In the genomic region with DNA sequence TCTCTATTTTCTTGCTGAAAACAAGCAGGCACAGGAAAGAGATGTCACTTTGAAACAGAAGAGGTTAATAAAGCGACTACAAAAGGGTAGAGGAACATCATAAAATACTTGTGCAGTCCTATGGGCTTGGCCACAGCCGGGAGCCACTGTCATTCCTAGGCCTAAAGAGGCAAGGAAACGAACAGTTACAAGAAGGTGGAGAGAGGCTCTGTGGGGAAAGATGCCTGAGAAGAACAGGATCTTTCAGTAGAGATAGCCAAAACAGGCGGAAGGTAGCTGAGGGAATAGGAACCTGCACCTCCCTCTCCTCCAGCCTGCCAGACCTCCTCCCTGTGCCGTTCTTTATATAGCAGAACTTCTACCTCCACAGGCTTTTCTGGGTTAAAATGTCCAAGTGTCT, we compare ENCODE assay signal across 23 cellular contexts. TPM values are rescaled to one million over a fixed set of nuclear protein-coding genes. Genes with fewer than 3 reads are reported as not detected.
"Had no signal": no experiment of that assay in that cellular context is flagged by ENCODE, and none has a peak within 500 bp of the region (broad histone marks: within the 10 kb centered on the region; RNA-seq: fewer than 3 reads in every experiment).

No MANE protein-coding gene starts in this region.

- H3K9me3 ChIP-seq: gastroesophageal sphincter, left lung, ovary, psoas muscle, sigmoid colon, suprapubic skin had no signal

- H3K27me3 ChIP-seq: foreskin keratinocyte, gastroesophageal sphincter, left lung, ovary, sigmoid colon, suprapubic skin had no signal

- H3K27me3 Mint-ChIP-seq: dendritic cell treated with granulocyte-macrophage colony-stimulating factor and Interleukin-4, amounts not matched to agents 40 ng/mL and 50 ng/mL, for 4 days; stimulated activated naive CD8-positive, alpha-beta T cell treated with anti-CD3 and anti-CD28 coated beads, Interleukin-15, amount 100 ng/mL, for 72 hours; type B pancreatic cell had no signal

- H3K4me1 Mint-ChIP-seq: endodermal cell had no signal

- H3K4me1 ChIP-seq: foreskin keratinocyte, gastroesophageal sphincter, left lung, psoas muscle, sigmoid colon, suprapubic skin had no signal

- ATAC-seq: esophagus mucosa; foreskin keratinocyte; gastroesophageal sphincter; left lung; naive thymus-derived CD8-positive, alpha-beta T cell; psoas muscle; right cardiac atrium; stimulated activated naive CD8-positive, alpha-beta T cell treated with anti-CD3 and anti-CD28 coated beads, Interleukin-15, amount 100 ng/mL, for 72 hours had no signal

- H3K9me3 Mint-ChIP-seq: dendritic cell treated with granulocyte-macrophage colony-stimulating factor and Interleukin-4, amounts not matched to agents 40 ng/mL and 50 ng/mL, for 4 days; endodermal cell; mesothelial cell of epicardium; naive thymus-derived CD8-positive, alpha-beta T cell; nephron progenitor cell; stimulated activated naive CD8-positive, alpha-beta T cell treated with anti-CD3 and anti-CD28 coated beads, Interleukin-15, amount 100 ng/mL, for 72 hours had no signal

- H3K36me3 ChIP-seq: gastroesophageal sphincter, left lung, ovary, sigmoid colon, suprapubic skin had no signal

- H3K4me3 Mint-ChIP-seq: dendritic cell treated with granulocyte-macrophage colony-stimulating factor and Interleukin-4, amounts not matched to agents 40 ng/mL and 50 ng/mL, for 4 days; endodermal cell; mesothelial cell of epicardium; naive thymus-derived CD8-positive, alpha-beta T cell; nephron progenitor cell; stimulated activated naive CD8-positive, alpha-beta T cell treated with anti-CD3 and anti-CD28 coated beads, Interleukin-15, amount 100 ng/mL, for 72 hours; type B pancreatic cell had no signal

- H3K36me3 Mint-ChIP-seq: mesothelial cell of epicardium; naive thymus-derived CD8-positive, alpha-beta T cell; type B pancreatic cell had no signal

- H3K27ac Mint-ChIP-seq: dendritic cell treated with granulocyte-macrophage colony-stimulating factor and Interleukin-4, amounts not matched to agents 40 ng/mL and 50 ng/mL, for 4 days; endodermal cell; mesothelial cell of epicardium; naive thymus-derived CD8-positive, alpha-beta T cell; nephron progenitor cell; type B pancreatic cell had no signal

- DNase-seq: cerebellar nuclear complex; effector CD8-positive, alpha-beta T cell; endodermal cell; foreskin keratinocyte; kidney; left lung; mesenchymal stem cell; naive thymus-derived CD8-positive, alpha-beta T cell; nephron progenitor cell; occipital lobe; ovary; psoas muscle; right cardiac atrium; sigmoid colon; stimulated activated naive CD4-positive, alpha-beta T cell; stimulated activated naive CD8-positive, alpha-beta T cell treated with anti-CD3 and anti-CD28 coated beads, Interleukin-15, amount 100 ng/mL, for 72 hours had no signal

- H3K27ac ChIP-seq: epithelial cell of prostate, foreskin keratinocyte, gastroesophageal sphincter, left lung, ovary, psoas muscle, sigmoid colon, suprapubic skin had no signal

- H3K4me3 ChIP-seq: gastroesophageal sphincter, left lung, ovary, psoas muscle, sigmoid colon, suprapubic skin had no signal

RNA-seq across cellular contexts. Expression of a gene that starts 57.4 kb away (rescaled TPM):
- polyA plus RNA-seq: naive thymus-derived CD8-positive, alpha-beta T cell had no signal
